Comparison of ENCODE assay signal across 11 cellular contexts in the genomic region with DNA sequence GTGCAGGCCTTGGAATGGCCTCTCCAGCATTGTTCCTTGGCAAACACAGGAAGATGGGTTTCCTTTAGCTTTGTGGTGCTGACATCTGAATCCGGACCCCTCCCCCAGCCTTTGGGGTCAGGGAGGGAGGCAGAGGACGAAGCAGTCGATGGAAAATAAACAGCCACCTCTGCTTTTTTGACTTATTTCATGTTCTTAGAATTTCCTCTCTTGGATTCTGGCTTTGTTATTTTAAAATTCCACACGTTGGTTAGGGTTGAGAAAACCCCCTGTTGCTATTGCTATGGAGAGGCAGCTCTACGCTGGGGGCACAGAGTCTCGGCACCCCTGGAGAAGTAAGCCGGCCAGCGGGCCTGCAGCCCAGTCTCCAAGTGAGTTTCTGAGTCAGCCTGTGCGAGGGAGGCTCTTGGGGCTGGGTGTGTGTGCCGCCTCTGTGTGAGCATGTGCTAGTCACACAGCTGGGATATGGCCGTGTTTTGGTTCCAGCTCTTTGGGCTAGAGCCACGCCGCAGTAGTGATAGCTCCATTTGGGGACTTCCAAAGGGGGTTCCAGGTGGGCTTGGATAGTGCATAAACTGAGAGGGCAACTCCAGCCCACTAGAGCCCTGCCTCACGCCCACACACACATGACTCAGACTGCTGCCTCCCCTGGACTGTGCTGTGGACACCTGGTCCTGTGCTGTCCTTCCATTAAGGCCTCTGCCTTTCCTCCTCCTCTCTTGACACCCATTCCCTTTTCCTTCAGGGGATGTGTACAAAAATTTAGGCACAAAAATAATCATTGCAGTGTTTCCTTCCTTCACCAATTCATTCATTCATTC. TPM values are rescaled to one million over a fixed set of nuclear protein-coding genes. Genes with fewer than 3 reads are reported as not detected.
A peak's percentile ranks its signal among the peaks of the same experiment; 100 is the strongest.
DNase-seq lines count a peak whose midpoint lies in the region; ATAC-seq, FAIRE-seq and TF ChIP-seq lines count a peak whose summit lies in the region.
"Had no signal": no experiment of that assay in that cellular context is flagged by ENCODE, and none has a peak within 500 bp of the region (broad histone marks: within the 10 kb centered on the region; RNA-seq: fewer than 3 reads in every experiment).

No MANE protein-coding gene starts in this region.

- peak; percentile 86 for DNase-seq in EL
- DNase-seq in astrocyte of the cerebellum (ENCODE audit: low read depth): peak; percentile 91
- peak; percentile 91 for DNase-seq in right atrium auricular region (ENCODE audit: low spot score)
- peak; percentile 71 for DNase-seq in pulmonary artery endothelial cell (ENCODE audit: low read depth, low spot score)
- no peak for DNase-seq in amygdala (lab: John Stamatoyannopoulos, UW)
- no peak for DNase-seq in DMS 273 (lab: John Stamatoyannopoulos, UW; ENCODE audit: unreplicated experiment)
- no peak for DNase-seq in GM12892 (ENCODE audit: insufficient read length)
- no peak for DNase-seq in natural killer cell
- DNase-seq: stimulated activated CD4-positive, alpha-beta T cell treated with anti-CD3 and anti-CD28 coated beads, Interleukin-1b, Interleukin-23, amount 100 ng/mL, for 48 hours had no signal

- peak overlapping the region; percentile 82 to 88 for H3K27ac ChIP-seq in right atrium auricular region

- H3K4me3 Mint-ChIP-seq in natural killer cell: no peak overlapping the region
- H3K4me3 Mint-ChIP-seq: CD8-positive, alpha-beta T cell had no signal

- H3K4me1 Mint-ChIP-seq in natural killer cell: peaks cover 0 to 5% of the 10 kb centered on the region in 2 donors

- H3K36me3 Mint-ChIP-seq in natural killer cell: no peaks in the 10 kb centered on the region
- H3K36me3 Mint-ChIP-seq: CD8-positive, alpha-beta T cell had no signal

- H3K27me3 ChIP-seq in right atrium auricular region: no peaks in the 10 kb centered on the region

- no peaks in the 10 kb centered on the region for H3K36me3 ChIP-seq in right atrium auricular region

- intact Hi-C loops in natural killer cell (cut with micrococcal nuclease): no loop called here

- no peaks in the 10 kb centered on the region for H3K9me3 ChIP-seq in right atrium auricular region

- H3K4me1 ChIP-seq in right atrium auricular region: peaks cover 0 to 49% of the 10 kb centered on the region in 2 donors

- in situ Hi-C loops in astrocyte of the cerebellum (cut with HindIII; ENCODE audit: low sequenced_read_pairs): loop anchor here (25.0 kb wide), 1 partner anchor 172 kb away; a partner anchor contains a TSS

- no peak for TF ChIP-seq CTCF in astrocyte of the cerebellum (IDR thresholded peaks at IDR 0.05; ENCODE audit: low read depth, low read length, missing control alignments)
- no peak for TF ChIP-seq CTCF in right atrium auricular region (IDR thresholded peaks at IDR 0.05)
- TF ChIP-seq CTCF in natural killer cell (IDR thresholded peaks at IDR 0.05): no peak

- no peak overlapping the region for H3K27ac Mint-ChIP-seq in natural killer cell
- H3K27ac Mint-ChIP-seq: CD8-positive, alpha-beta T cell had no signal

- H3K9me3 Mint-ChIP-seq in natural killer cell: no peaks in the 10 kb centered on the region
- H3K9me3 Mint-ChIP-seq: CD8-positive, alpha-beta T cell had no signal

- ATAC-seq in natural killer cell: no peak
- ATAC-seq: CD8-positive, alpha-beta T cell had no signal

- H3K4me3 ChIP-seq in astrocyte of the cerebellum (ENCODE audit: low read depth, low read length): no peak overlapping the region
- H3K4me3 ChIP-seq in right atrium auricular region: no peak overlapping the region

- no peak for TF ChIP-seq POLR2A in GM12892 (IDR thresholded peaks at IDR 0.05; ENCODE audit: low read depth, low read length)

- no peak for FAIRE-seq in GM12892 (lab: Jason Lieb, UNC)
- FAIRE-seq: frontal cortex had no signal

- H3K27me3 Mint-ChIP-seq in natural killer cell (ENCODE audit: low read depth in 2 of 2): peaks cover 26 to 28% of the 10 kb centered on the region in 2 donors

RNA-seq across cellular contexts. Expression of a gene that starts 58.8 kb away (rescaled TPM):
- total RNA-seq in right atrium auricular region (100 to 1,000 TPM in 1 of 2 donors, 10 to 100 TPM in 1; 62.3 to 119 TPM), pulmonary artery endothelial cell (85.1 and 104 TPM in 2 replicates), natural killer cell (not detected)
- polyA plus RNA-seq in GM12892 (2012; ENCODE audit: missing spikeins): 0.15 TPM
- total RNA-seq: CD8-positive, alpha-beta T cell had no signal

Comparison
In these comparisons a context has a peak if more than half of its experiments do, and no peak if none do; other contexts are left out.
1. DNase-seq: peak in EL (single experiment), astrocyte of the cerebellum (single experiment), right atrium auricular region (single experiment) and pulmonary artery endothelial cell (single experiment); none in amygdala (0 of 56), DMS 273 (single experiment), GM12892 (single experiment) and natural killer cell (single experiment).
2. RNA of a gene that starts 58.8 kb away (total RNA-seq): 62.3 to 119 TPM in right atrium auricular region and 85.1 to 104 TPM in pulmonary artery endothelial cell; not detected in natural killer cell; every median in the first group is over 10 times any median in the second.